In the genomic region with DNA sequence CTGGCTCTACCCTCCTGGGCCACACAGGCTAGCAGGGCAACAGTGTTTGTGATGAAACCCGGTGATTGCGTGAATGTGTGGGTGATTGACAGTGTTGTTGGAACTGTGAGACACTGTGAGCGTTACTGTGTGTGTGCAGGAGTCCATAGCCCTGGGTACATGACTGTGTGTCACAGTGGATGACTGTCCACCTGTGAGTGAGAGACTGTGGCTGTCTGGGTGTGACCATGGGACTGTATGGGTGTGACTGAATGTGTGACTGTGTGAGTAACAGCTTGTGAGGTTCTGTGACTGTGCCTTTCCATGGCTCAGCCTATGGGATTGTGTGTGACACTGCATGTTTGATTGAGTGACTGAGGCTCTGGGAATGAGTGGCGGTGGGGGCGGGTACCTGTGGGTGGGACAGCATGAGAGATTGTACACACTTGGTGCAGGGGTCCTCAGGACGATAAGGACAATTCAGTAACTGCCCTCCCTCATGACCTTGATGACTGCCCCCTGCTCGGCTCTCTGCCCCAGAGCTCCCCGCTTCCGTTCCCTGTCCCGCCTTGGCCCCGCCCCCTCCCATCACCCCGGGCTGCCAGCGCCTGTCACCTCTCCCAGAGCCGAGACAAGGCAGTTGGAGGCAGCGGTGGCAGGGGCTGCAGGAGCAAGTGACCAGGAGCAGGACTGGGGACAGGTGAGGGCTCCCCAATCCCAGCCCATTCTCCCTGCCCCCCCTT, we compare ENCODE assay signal across 8 cellular contexts. TPM values are rescaled to one million over a fixed set of nuclear protein-coding genes. Genes with fewer than 3 reads are reported as not detected.
DNase-seq lines count a peak whose midpoint lies in the region; ATAC-seq, FAIRE-seq and TF ChIP-seq lines count a peak whose summit lies in the region.

A gene with protein sequence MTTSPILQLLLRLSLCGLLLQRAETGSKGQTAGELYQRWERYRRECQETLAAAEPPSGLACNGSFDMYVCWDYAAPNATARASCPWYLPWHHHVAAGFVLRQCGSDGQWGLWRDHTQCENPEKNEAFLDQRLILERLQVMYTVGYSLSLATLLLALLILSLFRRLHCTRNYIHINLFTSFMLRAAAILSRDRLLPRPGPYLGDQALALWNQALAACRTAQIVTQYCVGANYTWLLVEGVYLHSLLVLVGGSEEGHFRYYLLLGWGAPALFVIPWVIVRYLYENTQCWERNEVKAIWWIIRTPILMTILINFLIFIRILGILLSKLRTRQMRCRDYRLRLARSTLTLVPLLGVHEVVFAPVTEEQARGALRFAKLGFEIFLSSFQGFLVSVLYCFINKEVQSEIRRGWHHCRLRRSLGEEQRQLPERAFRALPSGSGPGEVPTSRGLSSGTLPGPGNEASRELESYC (plus strand): TSS at position 602 of the 722 bp plus-strand sequence. CDS start 1,300 bp downstream, outside the sequence.

- H3K27ac Mint-ChIP-seq in T-helper 2 cell treated with Interferon-gamma antibody and Interleukin-4, amounts not matched to agents 5 μg/mL and 100 μg/mL, for 36 hours: peak within 1 kb of the TSS; percentile 79

- ATAC-seq in K562: peak; percentile 68
- ATAC-seq in GM21786 (IDR thresholded peaks at IDR 0.05; ENCODE audit: unreplicated experiment): no peak
- ATAC-seq in HG02759 (IDR thresholded peaks at IDR 0.05; ENCODE audit: unreplicated experiment): no peak

- in situ Hi-C loops in K562 (cut with MboI): no loop called here

- POLR2A ChIA-PET in K562 (lab: Yijun Ruan, JAX): interaction anchor here (0.6 to 2.7 kb wide), 8 partner anchors 9 to 227 kb away, joined by 3 to 7 read pairs (median 4); no protein-coding TSS in a partner anchor

- TF ChIP-seq POLR2A in K562 (conservative IDR thresholded peaks at IDR 0.05): peak; percentile 87

- H3K27ac ChIP-seq in HUES64 (ENCODE audit: low read depth, low read length) (no peak within 1 kb of the TSS), K562 (ENCODE audit: extremely low read depth, low read depth, low read length) (peak within 1 kb of the TSS; percentile 92), kidney (ENCODE audit: low read depth in 2 of 2, low read length in 2 of 2) (no peak within 1 kb of the TSS)

- no peak within 1 kb of the TSS for H3K9ac ChIP-seq in HUES64 (ENCODE audit: low read depth, low read length)
- H3K9ac ChIP-seq in K562 (ENCODE audit: insufficient read depth in 1 of 2, low read depth in 2 of 2, low read length in 2 of 2): peak within 1 kb of the TSS; percentile 88 to 97
- no peak within 1 kb of the TSS for H3K9ac ChIP-seq in kidney (ENCODE audit: low read length in 2 of 2)

- H3K36me3 Mint-ChIP-seq in T-helper 2 cell treated with Interferon-gamma antibody and Interleukin-4, amounts not matched to agents 5 μg/mL and 100 μg/mL, for 36 hours (ENCODE audit: low read depth): peaks cover 2% of the 10 kb centered on the region

- no peaks in the 10 kb centered on the region for H3K9me1 ChIP-seq in K562 (ENCODE audit: control insufficient read depth, insufficient read depth, low read length)

- TF ChIP-seq RAD21 in K562 (CRISPR knock-in tag; conservative IDR thresholded peaks at IDR 0.05 in 1 of 2, IDR thresholded peaks at IDR 0.05 in 1 of 2): no peak

- peak; percentile 87 for FAIRE-seq in K562 (lab: Jason Lieb, UNC)
- FAIRE-seq in kidney (lab: Jason Lieb, UNC): no peak

- peak within 1 kb of the TSS; percentile 48 for H3K4me3 ChIP-seq in HUES64 (ENCODE audit: low read length)
- H3K4me3 ChIP-seq in K562: peak within 1 kb of the TSS; percentile 58
- H3K4me3 ChIP-seq in kidney (ENCODE audit: low read length in 2 of 2): peak within 1 kb of the TSS; percentile 12 to 35

- BruUV-seq in K562 (replicated peaks; lab: Mats Ljungman, UMichigan): no TSS peak

- 0 out of 2 replicates have a peak, but pooled peaks cover 3% of the 10 kb centered on the region for H3K4me1 ChIP-seq in HUES64 (ENCODE audit: insufficient read depth, low read length)
- peaks cover 16 to 40% of the 10 kb centered on the region in 2 experiments; a peak in 4 of 5 replicates for H3K4me1 ChIP-seq in K562 (replicated peaks in 1 of 2; ENCODE audit: control insufficient read depth in 2 of 2, insufficient read depth in 2 of 2, low read length in 2 of 2)
- H3K4me1 ChIP-seq in kidney (ENCODE audit: control insufficient read depth in 1 of 2, insufficient read depth in 1 of 2, low read depth in 1 of 2, low read length in 2 of 2): peaks cover 0 to 15% of the 10 kb centered on the region in 2 donors

- H2AFZ ChIP-seq in K562 (ENCODE audit: low read depth, low read length): peak within 1 kb of the TSS; percentile 99

- peaks cover 30% of the 10 kb centered on the region for H3K4me1 Mint-ChIP-seq in T-helper 2 cell treated with Interferon-gamma antibody and Interleukin-4, amounts not matched to agents 5 μg/mL and 100 μg/mL, for 36 hours (ENCODE audit: low read depth)

- peaks cover 39% of the 10 kb centered on the region for H3K27me3 ChIP-seq in HUES64 (ENCODE audit: insufficient read depth, low read length)
- H3K27me3 ChIP-seq in K562 (ENCODE audit: control insufficient read depth in 2 of 2, insufficient read depth in 2 of 2, low read length in 2 of 2): no peaks in the 10 kb centered on the region; a peak in 1 of 5 replicates

- no peak for TF ChIP-seq EP300 in K562 (IDR thresholded peaks at IDR 0.05; ENCODE audit: low read length)

- H3K36me3 ChIP-seq in HUES64 (ENCODE audit: insufficient read depth, low read length): no peaks in the 10 kb centered on the region
- peaks cover 15% of the 10 kb centered on the region for H3K36me3 ChIP-seq in K562 (ENCODE audit: control insufficient read depth, insufficient read depth, low read length)
- no peaks in the 10 kb centered on the region for H3K36me3 ChIP-seq in kidney (ENCODE audit: control insufficient read depth in 1 of 2, insufficient read depth in 2 of 2, low read length in 2 of 2)

- CTCF ChIA-PET in K562 (lab: Yijun Ruan, JAX; ENCODE audit: low intra/inter-chr PET ratio): interaction anchor here (0.6 kb wide), 1 partner anchor 14 kb away, joined by 3 read pairs; no protein-coding TSS in a partner anchor

- peak within 1 kb of the TSS; percentile 91 for H3K4me2 ChIP-seq in K562 (ENCODE audit: insufficient read depth, low read length)

- DNase-seq in DMS53 treated with DMSO at 0.1 percent for 48 hours (lab: John Stamatoyannopoulos, UW; ENCODE audit: unreplicated experiment) (peak; percentile 36), K562 (ENCODE audit: extremely low read depth in 1 of 4, low spot score in 3 of 4) (peak; percentile 88 to 91 (median 88)), kidney (peak; percentile 81)
- peak; percentile 77 for DNase-seq in T-helper 2 cell treated with Interferon-gamma antibody and Interleukin-4, amounts not matched to agents 5 μg/mL and 100 μg/mL, for 36 hours (ENCODE audit: low spot score)
- peak; percentile 51 to 58 for DNase-seq in stimulated activated CD4-positive, alpha-beta T cell treated with anti-CD3 and anti-CD28 coated beads, Interleukin-4, amount 100 ng/mL, for 4 hours

- H3K27me3 Mint-ChIP-seq in T-helper 2 cell treated with Interferon-gamma antibody and Interleukin-4, amounts not matched to agents 5 μg/mL and 100 μg/mL, for 36 hours (ENCODE audit: low read depth): peaks cover 3% of the 10 kb centered on the region

- TF ChIP-seq CTCF in K562 (IDR thresholded peaks at IDR 0.05 in 2 of 3, conservative IDR thresholded peaks at IDR 0.05 in 1 of 3; ENCODE audit: insufficient read depth in 2 of 3, low read depth in 1 of 3, low read length in 3 of 3) (no peak), kidney (IDR thresholded peaks at IDR 0.05; ENCODE audit: borderline replicate concordance, extremely low read depth, insufficient read depth) (no peak)

- H3K4me3 Mint-ChIP-seq in T-helper 2 cell treated with Interferon-gamma antibody and Interleukin-4, amounts not matched to agents 5 μg/mL and 100 μg/mL, for 36 hours: peak within 1 kb of the TSS; percentile 87

- WGBS in HUES64: 16% methylated on average over 15 of the region's 15 CpGs
- WGBS in K562 (ENCODE audit: insufficient coverage, low coverage, missing lambda C conversion rate): under 1% methylated on average over 7 of the region's 15 CpGs

- H3K79me2 ChIP-seq in K562 (ENCODE audit: control insufficient read depth, insufficient read depth, low read length): peaks cover 33% of the 10 kb centered on the region

- H3K9me3 ChIP-seq in HUES64 (ENCODE audit: insufficient read depth, low read depth, low read length) (no peaks in the 10 kb centered on the region), K562 (replicated peaks; ENCODE audit: control insufficient read depth, insufficient read depth, low read depth, low read length) (no peaks in the 10 kb centered on the region), kidney (ENCODE audit: control insufficient read depth in 1 of 2, low read length in 2 of 2) (no peaks in the 10 kb centered on the region)

- peaks cover 3% of the 10 kb centered on the region; the same call in 1 of the 2 replicates for H4K20me1 ChIP-seq in K562 (replicated peaks; ENCODE audit: control insufficient read depth, insufficient read depth, low read length)

- H3K9me3 Mint-ChIP-seq in T-helper 2 cell treated with Interferon-gamma antibody and Interleukin-4, amounts not matched to agents 5 μg/mL and 100 μg/mL, for 36 hours: no peaks in the 10 kb centered on the region

- intact Hi-C loops in K562 (cut with micrococcal nuclease): no loop called here
- intact Hi-C loops in kidney (cut with DNase I): no loop called here

TF ChIP-seq in K562, 482 proteins besides CTCF, POLR2A, EP300 and RAD21 (continues in another document):
- TF ChIP-seq RCOR1 (IDR thresholded peaks at IDR 0.05; ENCODE audit: borderline replicate concordance in 1 of 2, low read depth in 2 of 2, low read length in 2 of 2): 0 out of 4 replicates have a peak, but pooled peaks of 1 of the 2 experiments have one; percentile 18

RNA-seq across cellular contexts. Expression of the gene that starts here (rescaled TPM):
- 0.15 TPM for polyA plus RNA-seq in HUES64 (2013, experiment 1 of 2)
- polyA plus RNA-seq in HUES64 (2013, experiment 2 of 2): 0.32 TPM
- total RNA-seq in K562 (2011; cell fraction: chromatin; rRNA removed; ENCODE audit: low replicate concordance): 167 and 311 TPM in 2 replicates
- total RNA-seq in K562 (2011; cell fraction: nucleolus; rRNA removed): 156 and 157 TPM in 2 replicates
- total RNA-seq in K562 (2011; cell fraction: nucleoplasm; rRNA removed): 157 and 215 TPM in 2 replicates
- total RNA-seq in K562 (2014; rRNA removed): 12.7 and 14.9 TPM in 2 replicates
- 13.4 and 13.6 TPM in 2 replicates for total RNA-seq in K562 (2014; rRNA removed; fragmentation: Illumina TruSeq; extraction: Trizol)
- total RNA-seq in K562 (2015; rRNA removed; fragmentation: Illumina TruSeq; extraction: Trizol): 19.6 and 19.8 TPM in 2 replicates
- 21.7 and 24.4 TPM in 2 replicates for total RNA-seq in K562 (2021)
- polyA plus RNA-seq in K562 (2011; rRNA removed): 10.7 and 14.0 TPM in 2 replicates
- 5.8 and 6.6 TPM in 2 replicates for polyA plus RNA-seq in K562 (2011; cell fraction: cytosol; rRNA removed)
- polyA plus RNA-seq in K562 (2011; cell fraction: nucleus; rRNA removed): 109 and 181 TPM in 2 replicates
- polyA plus RNA-seq in K562 (2012): 31.1 and 55.4 TPM in 2 replicates
- polyA plus RNA-seq in K562 (2014; fragmentation: Illumina TruSeq; extraction: Trizol): 12.7 and 16.9 TPM in 2 replicates
- polyA plus RNA-seq in K562 (2014; fragmentation: Nextera tagmentation; extraction: Ambion mirVana): 1 to 10 TPM; 2.2 to 2.5 TPM
- polyA plus RNA-seq in K562 (2014; rRNA removed): 26.3 and 26.8 TPM in 2 replicates
- 13.2 and 19.1 TPM in 2 replicates for polyA minus RNA-seq in K562 (2011; rRNA and poly(A)+ RNA removed)
- 7.3 and 11.5 TPM in 2 replicates for polyA minus RNA-seq in K562 (2011; cell fraction: cytosol; rRNA and poly(A)+ RNA removed)
- polyA minus RNA-seq in K562 (2011; cell fraction: nucleus; rRNA and poly(A)+ RNA removed): 49.4 and 54.7 TPM in 2 replicates
- 3.3 TPM for total RNA-seq in kidney
- 0.65 TPM for polyA plus RNA-seq in kidney (ENCODE audit: insufficient read depth, low read depth, low replicate concordance)

Comparison
In these comparisons a context has a peak if more than half of its experiments do, and no peak if none do; other contexts are left out.
1. DNase-seq: peak in every context shown above with its lines; median percentile 88 in K562; 81 in kidney; 77 in T-helper 2 cell treated with Interferon-gamma antibody and Interleukin-4, amounts not matched to agents 5 μg/mL and 100 μg/mL, for 36 hours; 54 in stimulated activated CD4-positive, alpha-beta T cell treated with anti-CD3 and anti-CD28 coated beads, Interleukin-4, amount 100 ng/mL, for 4 hours; 36 in DMS53 treated with DMSO at 0.1 percent for 48 hours.
2. H3K9ac ChIP-seq: peak in K562 (2 of 2); none in HUES64 (single experiment) and kidney (0 of 2).
3. Peak in every context shown above with its lines, with median percentiles within 50 percentile points of each other: H3K4me3 ChIP-seq.